In the genomic region with DNA sequence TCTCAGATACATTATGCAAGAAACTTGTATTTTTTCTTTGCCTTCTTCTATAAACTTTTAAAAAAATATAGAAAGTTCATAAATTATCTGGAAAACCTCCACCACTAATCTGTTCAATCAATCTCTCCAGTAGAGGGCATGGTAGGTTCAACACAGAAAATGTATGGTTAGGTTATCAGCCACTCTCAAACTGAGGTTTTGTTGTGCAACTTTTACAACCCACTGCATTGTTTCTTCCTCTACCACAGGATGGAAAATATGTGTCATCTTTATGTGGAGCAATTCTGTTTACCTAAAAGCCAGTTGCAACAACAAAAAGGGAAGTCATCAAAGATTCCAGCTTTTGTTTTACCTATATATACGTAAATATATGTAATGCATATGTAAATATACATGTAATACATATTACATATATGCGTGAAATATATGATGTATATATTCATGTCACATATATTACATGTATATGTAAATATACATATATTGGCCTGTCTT, we compare ENCODE assay signal across 8 cellular contexts. TPM values are rescaled to one million over a fixed set of nuclear protein-coding genes. Genes with fewer than 3 reads are reported as not detected.
DNase-seq lines count a peak whose midpoint lies in the region; ATAC-seq, FAIRE-seq and TF ChIP-seq lines count a peak whose summit lies in the region.

No MANE protein-coding gene starts in this region.

- FAIRE-seq in urothelium cell line (lab: Jason Lieb, UNC), result no peak

- ATAC-seq in GM18909 (IDR thresholded peaks at IDR 0.05; ENCODE audit: poor library complexity, unreplicated experiment) (peak; percentile 28), HG03196 (IDR thresholded peaks at IDR 0.05; ENCODE audit: unreplicated experiment) (peak; percentile 22), left colon (peak; percentile 64)

- DNase-seq in NCI-H2107 treated with DMSO at 0.1 percent for 48 hours (lab: John Stamatoyannopoulos, UW; ENCODE audit: unreplicated experiment) (peak; percentile 38), NCI-H2107 (lab: John Stamatoyannopoulos, UW) (no peak), NCI-H69 (lab: John Stamatoyannopoulos, UW) (peak; percentile 68), astrocyte of the spinal cord (ENCODE audit: low read depth, low spot score) (peak; percentile 87), left colon (no peak), urothelium cell line (ENCODE audit: low spot score) (peak; percentile 63)

- in situ Hi-C loops in astrocyte of the spinal cord (cut with HindIII; ENCODE audit: low sequenced_read_pairs), result no loop called here

- TF ChIP-seq CTCF in astrocyte of the spinal cord (IDR thresholded peaks at IDR 0.05; ENCODE audit: low read depth, low read length), result peak; percentile 56

- no peak overlapping the region for H3K4me3 ChIP-seq in astrocyte of the spinal cord (ENCODE audit: low read depth, low read length)

- intact Hi-C loops in left colon (cut with DNase I, micrococcal nuclease), result loop anchor here (2.0 to 10.0 kb wide), 3 partner anchors 215 to 319 kb away; a partner anchor contains a TSS

RNA-seq across cellular contexts. Expression of a gene that starts 3.0 kb away (rescaled TPM):
- 10 to 100 TPM; 16.0 to 41.5 TPM for total RNA-seq in left colon

Comparison
In these comparisons a context has a peak if more than half of its experiments do, and no peak if none do; other contexts are left out.
1. DNase-seq: peak in NCI-H2107 treated with DMSO at 0.1 percent for 48 hours (single experiment), NCI-H69 (single experiment), astrocyte of the spinal cord (single experiment) and urothelium cell line (single experiment); none in NCI-H2107 (single experiment) and left colon (0 of 2).
2. Peak in every context shown above with its lines, with median percentiles within 50 percentile points of each other: ATAC-seq.